18 cellular contexts compared by ENCODE assay signal in the genomic region with DNA sequence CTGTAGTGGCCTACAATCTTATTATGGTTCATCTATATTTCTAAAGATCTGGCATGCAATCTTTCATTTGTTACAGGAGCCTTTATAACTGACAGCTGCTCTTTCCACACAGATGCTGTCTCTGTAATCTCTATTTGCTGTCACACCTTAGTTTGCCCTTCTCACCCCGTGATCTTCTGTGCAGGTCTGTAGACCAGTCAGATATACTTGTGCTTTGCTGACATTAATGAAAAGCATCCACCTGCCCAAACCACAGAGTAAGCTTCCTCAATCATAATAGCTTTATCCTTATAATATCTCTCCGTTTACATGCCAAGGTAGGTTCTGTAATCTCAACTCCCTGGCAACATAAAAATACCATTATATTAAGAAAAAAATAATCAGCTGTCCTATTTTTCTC.
"Had no signal": no experiment of that assay in that cellular context is flagged by ENCODE, and none has a peak within 500 bp of the region (broad histone marks: within the 10 kb centered on the region; RNA-seq: fewer than 3 reads in every experiment).

No MANE protein-coding gene starts in this region.

- H3K4me1 Mint-ChIP-seq: activated naive CD4-positive, alpha-beta T cell treated with anti-CD3 and anti-CD28 coated beads, Interleukin-2, amount 50 U/mL, for 24 hours; stimulated activated naive CD8-positive, alpha-beta T cell treated with anti-CD3 and anti-CD28 coated beads, Interleukin-15, amount 100 ng/mL, for 72 hours had no signal

- H3K27ac Mint-ChIP-seq: activated naive CD4-positive, alpha-beta T cell treated with anti-CD3 and anti-CD28 coated beads, Interleukin-2, amount 50 U/mL, for 24 hours; activated T-cell treated with anti-CD3 and anti-CD28 coated beads, Interleukin-2, amount 50 U/mL, for 72 hours; type B pancreatic cell had no signal

- DNase-seq: activated CD4-positive, alpha-beta T cell treated with anti-CD3 and anti-CD28 coated beads, Interleukin-2, amount 50 U/mL, for 4 hours; activated effector memory CD4-positive, alpha-beta T cell treated with anti-CD3 and anti-CD28 coated beads, Interleukin-2, amount 50 U/mL, for 16 hours; activated T-cell treated with anti-CD3 and anti-CD28 coated beads, Interleukin-2, amount 50 U/mL, for 72 hours; cerebellar nuclear complex; effector CD4-positive, alpha-beta T cell; kidney; left ventricle myocardium inferior; mammary epithelial cell; midbrain; psoas muscle; right cardiac atrium; stimulated activated CD4-positive, alpha-beta T cell treated with anti-CD3 and anti-CD28 coated beads, Interleukin-15, amount 100 ng/mL, for 24 hours; stimulated activated CD4-positive, alpha-beta T cell treated with anti-CD3 and anti-CD28 coated beads, Interleukin-2, amount 100 ng/mL, for 48 hours; stimulated activated naive CD8-positive, alpha-beta T cell treated with anti-CD3 and anti-CD28 coated beads, Interleukin-15, amount 100 ng/mL, for 72 hours; testis had no signal

- H3K9me3 Mint-ChIP-seq: activated naive CD4-positive, alpha-beta T cell treated with anti-CD3 and anti-CD28 coated beads, Interleukin-2, amount 50 U/mL, for 24 hours; activated T-cell treated with anti-CD3 and anti-CD28 coated beads, Interleukin-2, amount 50 U/mL, for 72 hours; neural crest cell; stimulated activated naive CD8-positive, alpha-beta T cell treated with anti-CD3 and anti-CD28 coated beads, Interleukin-15, amount 100 ng/mL, for 72 hours; type B pancreatic cell had no signal

- H3K27me3 Mint-ChIP-seq: activated naive CD4-positive, alpha-beta T cell treated with anti-CD3 and anti-CD28 coated beads, Interleukin-2, amount 50 U/mL, for 24 hours; stimulated activated naive CD8-positive, alpha-beta T cell treated with anti-CD3 and anti-CD28 coated beads, Interleukin-15, amount 100 ng/mL, for 72 hours; type B pancreatic cell had no signal

- ATAC-seq: activated T-cell treated with anti-CD3 and anti-CD28 coated beads, Interleukin-2, amount 50 U/mL, for 72 hours; psoas muscle; right cardiac atrium; stimulated activated naive CD8-positive, alpha-beta T cell treated with anti-CD3 and anti-CD28 coated beads, Interleukin-15, amount 100 ng/mL, for 72 hours had no signal

- H3K4me3 Mint-ChIP-seq: activated naive CD4-positive, alpha-beta T cell treated with anti-CD3 and anti-CD28 coated beads, Interleukin-2, amount 50 U/mL, for 24 hours; activated T-cell treated with anti-CD3 and anti-CD28 coated beads, Interleukin-2, amount 50 U/mL, for 72 hours; neural crest cell; stimulated activated naive CD8-positive, alpha-beta T cell treated with anti-CD3 and anti-CD28 coated beads, Interleukin-15, amount 100 ng/mL, for 72 hours; type B pancreatic cell had no signal

- H3K36me3 Mint-ChIP-seq: activated naive CD4-positive, alpha-beta T cell treated with anti-CD3 and anti-CD28 coated beads, Interleukin-2, amount 50 U/mL, for 24 hours; type B pancreatic cell had no signal
